Comparison of ENCODE assay signal across 2 cellular contexts in the genomic region with DNA sequence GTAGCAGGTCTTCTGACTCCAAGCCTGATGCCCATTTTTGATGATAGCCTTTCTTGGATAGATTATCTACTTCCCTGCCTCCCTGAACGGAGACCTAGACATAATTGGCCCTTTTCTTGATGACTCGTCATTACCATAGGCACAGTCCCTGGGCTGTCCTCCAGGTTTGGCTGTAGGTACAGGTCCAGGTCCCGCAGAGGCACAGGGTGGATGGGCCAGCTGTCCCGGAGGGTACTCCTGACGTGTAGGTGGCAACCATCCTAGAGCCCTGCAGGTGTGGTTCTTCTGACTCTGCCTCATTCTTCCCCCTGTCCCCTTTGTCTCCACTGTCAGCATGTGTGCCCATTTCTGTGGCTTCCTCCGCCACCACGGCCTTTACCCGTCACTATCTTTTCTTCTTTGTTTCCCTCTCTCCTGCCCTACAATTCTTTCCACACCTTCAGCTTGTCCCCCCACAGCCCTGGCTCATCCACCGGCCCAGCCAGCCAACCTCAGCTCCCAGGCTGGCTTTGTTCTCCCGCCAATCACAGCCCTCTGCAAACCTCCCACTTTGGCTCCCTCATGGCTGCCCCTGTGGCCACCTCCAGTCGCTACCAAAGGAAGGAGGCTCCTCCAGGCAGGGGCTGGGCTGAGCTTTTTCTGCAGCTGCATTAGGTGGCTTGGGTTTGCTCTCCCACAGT.
TF ChIP-seq lines count a peak whose summit lies in the region.

No MANE protein-coding gene starts in this region.

TF ChIP-seq in GM23338, 12 proteins besides CTCF, POLR2A, EP300 and RAD21 (continues in another document):
- TF ChIP-seq STAT1 (IDR thresholded peaks at IDR 0.05; ENCODE audit: unreplicated experiment) (no peak), POLR2AphosphoS5 (IDR thresholded peaks at IDR 0.05; ENCODE audit: low read depth) (no peak), ZNF114 (CRISPR knock-in tag; IDR thresholded peaks at IDR 0.05) (no peak), ZNF331 (CRISPR knock-in tag; IDR thresholded peaks at IDR 0.05; ENCODE audit: low read depth) (no peak), JUNB (IDR thresholded peaks at IDR 0.05; ENCODE audit: unreplicated experiment) (no peak)
- TF ChIP-seq, protein P1, sequence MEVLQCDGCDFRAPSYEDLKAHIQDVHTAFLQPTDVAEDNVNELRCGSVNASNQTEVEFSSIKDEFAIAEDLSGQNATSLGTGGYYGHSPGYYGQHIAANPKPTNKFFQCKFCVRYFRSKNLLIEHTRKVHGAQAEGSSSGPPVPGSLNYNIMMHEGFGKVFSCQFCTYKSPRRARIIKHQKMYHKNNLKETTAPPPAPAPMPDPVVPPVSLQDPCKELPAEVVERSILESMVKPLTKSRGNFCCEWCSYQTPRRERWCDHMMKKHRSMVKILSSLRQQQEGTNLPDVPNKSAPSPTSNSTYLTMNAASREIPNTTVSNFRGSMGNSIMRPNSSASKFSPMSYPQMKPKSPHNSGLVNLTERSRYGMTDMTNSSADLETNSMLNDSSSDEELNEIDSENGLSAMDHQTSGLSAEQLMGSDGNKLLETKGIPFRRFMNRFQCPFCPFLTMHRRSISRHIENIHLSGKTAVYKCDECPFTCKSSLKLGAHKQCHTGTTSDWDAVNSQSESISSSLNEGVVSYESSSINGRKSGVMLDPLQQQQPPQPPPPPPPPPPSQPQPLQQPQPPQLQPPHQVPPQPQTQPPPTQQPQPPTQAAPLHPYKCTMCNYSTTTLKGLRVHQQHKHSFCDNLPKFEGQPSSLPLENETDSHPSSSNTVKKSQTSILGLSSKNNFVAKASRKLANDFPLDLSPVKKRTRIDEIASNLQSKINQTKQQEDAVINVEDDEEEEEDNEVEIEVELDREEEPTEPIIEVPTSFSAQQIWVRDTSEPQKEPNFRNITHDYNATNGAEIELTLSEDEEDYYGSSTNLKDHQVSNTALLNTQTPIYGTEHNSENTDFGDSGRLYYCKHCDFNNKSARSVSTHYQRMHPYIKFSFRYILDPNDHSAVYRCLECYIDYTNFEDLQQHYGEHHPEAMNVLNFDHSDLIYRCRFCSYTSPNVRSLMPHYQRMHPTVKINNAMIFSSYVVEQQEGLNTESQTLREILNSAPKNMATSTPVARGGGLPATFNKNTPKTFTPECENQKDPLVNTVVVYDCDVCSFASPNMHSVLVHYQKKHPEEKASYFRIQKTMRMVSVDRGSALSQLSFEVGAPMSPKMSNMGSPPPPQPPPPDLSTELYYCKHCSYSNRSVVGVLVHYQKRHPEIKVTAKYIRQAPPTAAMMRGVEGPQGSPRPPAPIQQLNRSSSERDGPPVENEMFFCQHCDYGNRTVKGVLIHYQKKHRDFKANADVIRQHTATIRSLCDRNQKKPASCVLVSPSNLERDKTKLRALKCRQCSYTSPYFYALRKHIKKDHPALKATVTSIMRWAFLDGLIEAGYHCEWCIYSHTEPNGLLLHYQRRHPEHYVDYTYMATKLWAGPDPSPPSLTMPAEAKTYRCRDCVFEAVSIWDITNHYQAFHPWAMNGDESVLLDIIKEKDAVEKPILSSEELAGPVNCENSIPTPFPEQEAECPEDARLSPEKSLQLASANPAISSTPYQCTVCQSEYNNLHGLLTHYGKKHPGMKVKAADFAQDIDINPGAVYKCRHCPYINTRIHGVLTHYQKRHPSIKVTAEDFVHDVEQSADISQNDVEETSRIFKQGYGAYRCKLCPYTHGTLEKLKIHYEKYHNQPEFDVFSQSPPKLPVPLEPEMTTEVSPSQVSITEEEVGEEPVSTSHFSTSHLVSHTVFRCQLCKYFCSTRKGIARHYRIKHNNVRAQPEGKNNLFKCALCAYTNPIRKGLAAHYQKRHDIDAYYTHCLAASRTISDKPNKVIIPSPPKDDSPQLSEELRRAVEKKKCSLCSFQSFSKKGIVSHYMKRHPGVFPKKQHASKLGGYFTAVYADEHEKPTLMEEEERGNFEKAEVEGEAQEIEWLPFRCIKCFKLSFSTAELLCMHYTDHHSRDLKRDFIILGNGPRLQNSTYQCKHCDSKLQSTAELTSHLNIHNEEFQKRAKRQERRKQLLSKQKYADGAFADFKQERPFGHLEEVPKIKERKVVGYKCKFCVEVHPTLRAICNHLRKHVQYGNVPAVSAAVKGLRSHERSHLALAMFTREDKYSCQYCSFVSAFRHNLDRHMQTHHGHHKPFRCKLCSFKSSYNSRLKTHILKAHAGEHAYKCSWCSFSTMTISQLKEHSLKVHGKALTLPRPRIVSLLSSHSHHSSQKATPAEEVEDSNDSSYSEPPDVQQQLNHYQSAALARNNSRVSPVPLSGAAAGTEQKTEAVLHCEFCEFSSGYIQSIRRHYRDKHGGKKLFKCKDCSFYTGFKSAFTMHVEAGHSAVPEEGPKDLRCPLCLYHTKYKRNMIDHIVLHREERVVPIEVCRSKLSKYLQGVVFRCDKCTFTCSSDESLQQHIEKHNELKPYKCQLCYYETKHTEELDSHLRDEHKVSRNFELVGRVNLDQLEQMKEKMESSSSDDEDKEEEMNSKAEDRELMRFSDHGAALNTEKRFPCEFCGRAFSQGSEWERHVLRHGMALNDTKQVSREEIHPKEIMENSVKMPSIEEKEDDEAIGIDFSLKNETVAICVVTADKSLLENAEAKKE (CRISPR knock-in tag; IDR thresholded peaks at IDR 0.05), result no peak
- TF ChIP-seq, protein P2, sequence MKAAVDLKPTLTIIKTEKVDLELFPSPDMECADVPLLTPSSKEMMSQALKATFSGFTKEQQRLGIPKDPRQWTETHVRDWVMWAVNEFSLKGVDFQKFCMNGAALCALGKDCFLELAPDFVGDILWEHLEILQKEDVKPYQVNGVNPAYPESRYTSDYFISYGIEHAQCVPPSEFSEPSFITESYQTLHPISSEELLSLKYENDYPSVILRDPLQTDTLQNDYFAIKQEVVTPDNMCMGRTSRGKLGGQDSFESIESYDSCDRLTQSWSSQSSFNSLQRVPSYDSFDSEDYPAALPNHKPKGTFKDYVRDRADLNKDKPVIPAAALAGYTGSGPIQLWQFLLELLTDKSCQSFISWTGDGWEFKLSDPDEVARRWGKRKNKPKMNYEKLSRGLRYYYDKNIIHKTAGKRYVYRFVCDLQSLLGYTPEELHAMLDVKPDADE (IDR thresholded peaks at IDR 0.05), result no peak
- TF ChIP-seq, protein P3, sequence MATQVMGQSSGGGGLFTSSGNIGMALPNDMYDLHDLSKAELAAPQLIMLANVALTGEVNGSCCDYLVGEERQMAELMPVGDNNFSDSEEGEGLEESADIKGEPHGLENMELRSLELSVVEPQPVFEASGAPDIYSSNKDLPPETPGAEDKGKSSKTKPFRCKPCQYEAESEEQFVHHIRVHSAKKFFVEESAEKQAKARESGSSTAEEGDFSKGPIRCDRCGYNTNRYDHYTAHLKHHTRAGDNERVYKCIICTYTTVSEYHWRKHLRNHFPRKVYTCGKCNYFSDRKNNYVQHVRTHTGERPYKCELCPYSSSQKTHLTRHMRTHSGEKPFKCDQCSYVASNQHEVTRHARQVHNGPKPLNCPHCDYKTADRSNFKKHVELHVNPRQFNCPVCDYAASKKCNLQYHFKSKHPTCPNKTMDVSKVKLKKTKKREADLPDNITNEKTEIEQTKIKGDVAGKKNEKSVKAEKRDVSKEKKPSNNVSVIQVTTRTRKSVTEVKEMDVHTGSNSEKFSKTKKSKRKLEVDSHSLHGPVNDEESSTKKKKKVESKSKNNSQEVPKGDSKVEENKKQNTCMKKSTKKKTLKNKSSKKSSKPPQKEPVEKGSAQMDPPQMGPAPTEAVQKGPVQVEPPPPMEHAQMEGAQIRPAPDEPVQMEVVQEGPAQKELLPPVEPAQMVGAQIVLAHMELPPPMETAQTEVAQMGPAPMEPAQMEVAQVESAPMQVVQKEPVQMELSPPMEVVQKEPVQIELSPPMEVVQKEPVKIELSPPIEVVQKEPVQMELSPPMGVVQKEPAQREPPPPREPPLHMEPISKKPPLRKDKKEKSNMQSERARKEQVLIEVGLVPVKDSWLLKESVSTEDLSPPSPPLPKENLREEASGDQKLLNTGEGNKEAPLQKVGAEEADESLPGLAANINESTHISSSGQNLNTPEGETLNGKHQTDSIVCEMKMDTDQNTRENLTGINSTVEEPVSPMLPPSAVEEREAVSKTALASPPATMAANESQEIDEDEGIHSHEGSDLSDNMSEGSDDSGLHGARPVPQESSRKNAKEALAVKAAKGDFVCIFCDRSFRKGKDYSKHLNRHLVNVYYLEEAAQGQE (IDR thresholded peaks at IDR 0.05; ENCODE audit: unreplicated experiment), result no peak

TF ChIP-seq in endothelial cell of umbilical vein, 7 proteins besides CTCF, POLR2A, EP300 and RAD21:
- no peak for TF ChIP-seq POLR2AphosphoS5 (IDR thresholded peaks at IDR 0.05; ENCODE audit: insufficient read depth, low read depth, low read length)
- no peak for TF ChIP-seq MYC (IDR thresholded peaks at IDR 0.05; ENCODE audit: low read depth, low read length)
- TF ChIP-seq JUN (IDR thresholded peaks at IDR 0.05; ENCODE audit: borderline replicate concordance, insufficient read depth, insufficient read length, low read depth), result no peak
- no peak for TF ChIP-seq EZH2 (IDR thresholded peaks at IDR 0.05; ENCODE audit: borderline replicate concordance, low read depth, low read length, severe bottlenecking)
- TF ChIP-seq, protein P4, sequence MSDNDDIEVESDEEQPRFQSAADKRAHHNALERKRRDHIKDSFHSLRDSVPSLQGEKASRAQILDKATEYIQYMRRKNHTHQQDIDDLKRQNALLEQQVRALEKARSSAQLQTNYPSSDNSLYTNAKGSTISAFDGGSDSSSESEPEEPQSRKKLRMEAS (IDR thresholded peaks at IDR 0.05; ENCODE audit: insufficient read depth, insufficient read length), result no peak
- TF ChIP-seq FOS (IDR thresholded peaks at IDR 0.05; ENCODE audit: borderline replicate concordance, insufficient read depth, low read length), result no peak
- no peak for TF ChIP-seq GATA2 (IDR thresholded peaks at IDR 0.05; ENCODE audit: insufficient read depth, insufficient read length, low read depth, low read length)
TF ChIP-seq in endothelial cell of umbilical vein: peak in this region for 0.
